Comparison of ENCODE assay signal across 9 cellular contexts in genomic region chr11:8719260-8720190, GRCh38. TPM values are rescaled to one million over a fixed set of nuclear protein-coding genes. Genes with fewer than 3 reads are reported as not detected.
DNase-seq lines count a peak whose midpoint lies in the region; ATAC-seq, FAIRE-seq and TF ChIP-seq lines count a peak whose summit lies in the region.
"Had no signal": no experiment of that assay in that cellular context is flagged by ENCODE, and none has a peak within 500 bp of the region (broad histone marks: within the 10 kb centered on the region; RNA-seq: fewer than 3 reads in every experiment).

No MANE protein-coding gene starts in this region.

- TF ChIP-seq CTCF in HFF-Myc (IDR thresholded peaks at IDR 0.05; ENCODE audit: low read depth, low read length, missing control alignments) (no peak), bronchial epithelial cell (IDR thresholded peaks at IDR 0.05; ENCODE audit: insufficient read depth, low read length, severe bottlenecking) (no peak), suprapubic skin (IDR thresholded peaks at IDR 0.05) (no peak)

- H3K36me3 ChIP-seq in bronchial epithelial cell (ENCODE audit: control insufficient read depth, insufficient read depth, low read length) (peaks cover 3% of the 10 kb centered on the region), suprapubic skin (peaks cover 4% of the 10 kb centered on the region)
- H3K36me3 ChIP-seq in effector memory CD4-positive, alpha-beta T cell (ENCODE audit: control insufficient read depth, insufficient read depth, low read length) = no peaks in the 10 kb centered on the region

- no peak for TF ChIP-seq POLR2A in suprapubic skin (IDR thresholded peaks at IDR 0.05)

- H3K27ac ChIP-seq in suprapubic skin = peak overlapping the region; percentile 81
- no peak overlapping the region for H3K27ac ChIP-seq in effector memory CD4-positive, alpha-beta T cell (ENCODE audit: insufficient read depth, low read length, poor library complexity, severe bottlenecking)

- peaks cover 74% of the 10 kb centered on the region for H3K4me1 ChIP-seq in suprapubic skin
- no peaks in the 10 kb centered on the region for H3K4me1 ChIP-seq in effector memory CD4-positive, alpha-beta T cell (ENCODE audit: control insufficient read depth, insufficient read depth, low read length, poor library complexity, severe bottlenecking)

- peak; percentile 97 for DNase-seq in HFF-Myc (ENCODE audit: extremely low read depth, low read depth)
- peak; percentile 93 for DNase-seq in bronchial epithelial cell (ENCODE audit: low read depth)
- DNase-seq in kidney glomerular epithelial cell (lab: John Stamatoyannopoulos, UW) = peak; percentile 79
- no peak for DNase-seq in suprapubic skin (ENCODE audit: low spot score in 2 of 2)
- no peak for DNase-seq in NCI-H1092 treated with DMSO at 0.1 percent for 48 hours (lab: John Stamatoyannopoulos, UW)
- no peak for DNase-seq in stimulated activated CD4-positive, alpha-beta T cell treated with anti-CD3 and anti-CD28 coated beads, Interleukin-4, amount 100 ng/mL, for 4 hours
- no peak for DNase-seq in effector memory CD4-positive, alpha-beta T cell

- 17% methylated on average over 6 of the region's 7 CpGs for WGBS in suprapubic skin

- TF ChIP-seq EP300 in suprapubic skin (IDR thresholded peaks at IDR 0.05) = no peak

- peak; percentile 96 for FAIRE-seq in bronchial epithelial cell (lab: Jason Lieb, UNC)
- FAIRE-seq: GM18507 had no signal

- peak overlapping the region; percentile 33 for H3K4me3 ChIP-seq in HFF-Myc (replicated peaks; ENCODE audit: low read depth, low read length)
- H3K4me3 ChIP-seq in bronchial epithelial cell (ENCODE audit: low read depth, low read length) = no peak overlapping the region
- H3K4me3 ChIP-seq in suprapubic skin = no peak overlapping the region
- H3K4me3 ChIP-seq in effector memory CD4-positive, alpha-beta T cell (ENCODE audit: insufficient read depth, low read depth, low read length, poor library complexity, severe bottlenecking) = no peak overlapping the region

- H3K9me3 ChIP-seq in suprapubic skin = no peaks in the 10 kb centered on the region
- no peaks in the 10 kb centered on the region for H3K9me3 ChIP-seq in effector memory CD4-positive, alpha-beta T cell (ENCODE audit: control insufficient read depth, low read length)

- H3K27me3 ChIP-seq in bronchial epithelial cell (ENCODE audit: control insufficient read depth, insufficient read depth, low read length) (no peaks in the 10 kb centered on the region), suprapubic skin (no peaks in the 10 kb centered on the region)
- no peaks in the 10 kb centered on the region for H3K27me3 ChIP-seq in effector memory CD4-positive, alpha-beta T cell (replicated peaks; ENCODE audit: control insufficient read depth, insufficient read depth, low read length, poor library complexity, severe bottlenecking)

- no peak for ATAC-seq in HG03175 (IDR thresholded peaks at IDR 0.05; ENCODE audit: unreplicated experiment)

RNA-seq across cellular contexts. Expression of gene RPL27A, which starts 36.9 kb away (rescaled TPM):
- 1,214 and 1,407 TPM in 2 replicates for total RNA-seq in bronchial epithelial cell
- 1,000 to 10,000 TPM in 3 of 4 donors, 100 to 1,000 TPM in 1; 822 to 1,505 (median 1,124) TPM for total RNA-seq in suprapubic skin

RNA-seq across cellular contexts. Expression of gene TRIM66, which starts 37.1 kb away (rescaled TPM):
- total RNA-seq in bronchial epithelial cell (4.2 and 5.4 TPM in 2 replicates), suprapubic skin (10 to 100 TPM in 3 of 4 donors, 1 to 10 TPM in 1; 9.9 to 20.3 (median 11.7) TPM)

Comparison
In these comparisons a context has a peak if more than half of its experiments do, and no peak if none do; other contexts are left out.
1. DNase-seq: peak in HFF-Myc (single experiment), bronchial epithelial cell (single experiment) and kidney glomerular epithelial cell (single experiment); none in suprapubic skin (0 of 2), NCI-H1092 treated with DMSO at 0.1 percent for 48 hours (single experiment), stimulated activated CD4-positive, alpha-beta T cell treated with anti-CD3 and anti-CD28 coated beads, Interleukin-4, amount 100 ng/mL, for 4 hours (0 of 2) and effector memory CD4-positive, alpha-beta T cell (0 of 3).